Comparison of ENCODE assay signal across 8 cellular contexts in genomic region chr4:145881991-145882390, GRCh38. TPM values are rescaled to one million over a fixed set of nuclear protein-coding genes. Genes with fewer than 3 reads are reported as not detected.
A peak's percentile ranks its signal among the peaks of the same experiment; 100 is the strongest.
DNase-seq lines count a peak whose midpoint lies in the region; ATAC-seq and TF ChIP-seq lines count a peak whose summit lies in the region.

No MANE protein-coding gene starts in this region.

- CTCF ChIA-PET in activated CD4-positive, alpha-beta memory T cell treated with anti-CD3 and anti-CD28 coated beads, Interleukin-2, amount 10 ng/mL, durations not matched to agents 7 days and 5 days (lab: Charles Lee) = no interaction called here

- H3K36me3 Mint-ChIP-seq in glutamatergic neuron (ENCODE audit: unreplicated experiment) = peaks cover 6% of the 10 kb centered on the region
- peaks cover 7% of the 10 kb centered on the region for H3K36me3 Mint-ChIP-seq in activated CD4-positive, alpha-beta memory T cell treated with anti-CD3 and anti-CD28 coated beads, Interleukin-2, amount 10 ng/mL, durations not matched to agents 7 days and 5 days (ENCODE audit: low read depth)

- TF ChIP-seq CTCF in glutamatergic neuron (IDR thresholded peaks at IDR 0.05; ENCODE audit: partially characterized antibody, unreplicated experiment) = no peak

- in situ Hi-C loops in Caki2 (cut with HindIII; ENCODE audit: low pct_unique_long_range_greater_than_20kb, low sequenced_read_pairs) = no loop called here

- peaks cover 3% of the 10 kb centered on the region for H3K9me3 Mint-ChIP-seq in glutamatergic neuron (ENCODE audit: unreplicated experiment)
- H3K9me3 Mint-ChIP-seq in activated CD4-positive, alpha-beta memory T cell treated with anti-CD3 and anti-CD28 coated beads, Interleukin-2, amount 10 ng/mL, durations not matched to agents 7 days and 5 days = no peaks in the 10 kb centered on the region

- H3K4me3 Mint-ChIP-seq in glutamatergic neuron (ENCODE audit: unreplicated experiment) = no peak overlapping the region
- no peak overlapping the region for H3K4me3 Mint-ChIP-seq in activated CD4-positive, alpha-beta memory T cell treated with anti-CD3 and anti-CD28 coated beads, Interleukin-2, amount 10 ng/mL, durations not matched to agents 7 days and 5 days

- H3K27me3 Mint-ChIP-seq in glutamatergic neuron (ENCODE audit: unreplicated experiment) = peaks cover 6% of the 10 kb centered on the region
- no peaks in the 10 kb centered on the region for H3K27me3 Mint-ChIP-seq in activated CD4-positive, alpha-beta memory T cell treated with anti-CD3 and anti-CD28 coated beads, Interleukin-2, amount 10 ng/mL, durations not matched to agents 7 days and 5 days

- DNase-seq in Caki2 (ENCODE audit: low read depth) = peak; percentile 20
- peak; percentile 60 to 83 for DNase-seq in NCI-H2081 (lab: John Stamatoyannopoulos, UW)
- no peak for DNase-seq in glutamatergic neuron
- no peak for DNase-seq in activated CD4-positive, alpha-beta memory T cell treated with anti-CD3 and anti-CD28 coated beads, Interleukin-2, amount 10 ng/mL, durations not matched to agents 7 days and 5 days
- DNase-seq in SKM-1 (lab: John Stamatoyannopoulos, UW; ENCODE audit: unreplicated experiment) = no peak
- DNase-seq in NCI-H82 (lab: John Stamatoyannopoulos, UW) = no peak
- DNase-seq in AG20443 (ENCODE audit: low spot score) = no peak

- peak overlapping the region; percentile 25 for H3K27ac Mint-ChIP-seq in glutamatergic neuron (ENCODE audit: unreplicated experiment)
- no peak overlapping the region for H3K27ac Mint-ChIP-seq in activated CD4-positive, alpha-beta memory T cell treated with anti-CD3 and anti-CD28 coated beads, Interleukin-2, amount 10 ng/mL, durations not matched to agents 7 days and 5 days

- H3K4me1 Mint-ChIP-seq in glutamatergic neuron (ENCODE audit: low read depth, unreplicated experiment) = peaks cover 39% of the 10 kb centered on the region
- H3K4me1 Mint-ChIP-seq in activated CD4-positive, alpha-beta memory T cell treated with anti-CD3 and anti-CD28 coated beads, Interleukin-2, amount 10 ng/mL, durations not matched to agents 7 days and 5 days = no peaks in the 10 kb centered on the region

- POLR2A ChIA-PET in activated CD4-positive, alpha-beta memory T cell treated with anti-CD3 and anti-CD28 coated beads, Interleukin-2, amount 10 ng/mL, durations not matched to agents 7 days and 5 days (lab: Charles Lee) = no interaction called here

- peak; percentile 51 for ATAC-seq in GM21786 (IDR thresholded peaks at IDR 0.05; ENCODE audit: unreplicated experiment)

RNA-seq across cellular contexts. Expression of gene ZNF827, which starts 56.6 kb away (rescaled TPM):
- total RNA-seq in Caki2 (2014; rRNA removed; shearing (Covaris generic); ENCODE audit: low replicate concordance) = 1.8 and 4.6 TPM in 2 replicates
- 227 TPM for total RNA-seq in glutamatergic neuron (ENCODE audit: unreplicated experiment)
- 10 to 100 TPM in 1 of 2 experiments, 1 to 10 TPM in 1; 7.9 to 10.3 TPM for total RNA-seq in activated CD4-positive, alpha-beta memory T cell treated with anti-CD3 and anti-CD28 coated beads, Interleukin-2, amount 10 ng/mL, durations not matched to agents 7 days and 5 days

Comparison
In these comparisons a context has a peak if more than half of its experiments do, and no peak if none do; other contexts are left out.
1. DNase-seq: peak in Caki2 (single experiment) and NCI-H2081 (2 of 2); none in glutamatergic neuron (single experiment), activated CD4-positive, alpha-beta memory T cell treated with anti-CD3 and anti-CD28 coated beads, Interleukin-2, amount 10 ng/mL, durations not matched to agents 7 days and 5 days (single experiment), SKM-1 (single experiment), NCI-H82 (single experiment) and AG20443 (single experiment).
2. RNA of gene ZNF827, which starts 56.6 kb away (total RNA-seq): 227 TPM in glutamatergic neuron (single experiment); 7.9 to 10.3 TPM in activated CD4-positive, alpha-beta memory T cell treated with anti-CD3 and anti-CD28 coated beads, Interleukin-2, amount 10 ng/mL, durations not matched to agents 7 days and 5 days and 1.8 to 4.6 TPM in Caki2; every median in the first group is over 10 times any median in the second.